1 cellular context compared by ENCODE assay signal in the genomic region with DNA sequence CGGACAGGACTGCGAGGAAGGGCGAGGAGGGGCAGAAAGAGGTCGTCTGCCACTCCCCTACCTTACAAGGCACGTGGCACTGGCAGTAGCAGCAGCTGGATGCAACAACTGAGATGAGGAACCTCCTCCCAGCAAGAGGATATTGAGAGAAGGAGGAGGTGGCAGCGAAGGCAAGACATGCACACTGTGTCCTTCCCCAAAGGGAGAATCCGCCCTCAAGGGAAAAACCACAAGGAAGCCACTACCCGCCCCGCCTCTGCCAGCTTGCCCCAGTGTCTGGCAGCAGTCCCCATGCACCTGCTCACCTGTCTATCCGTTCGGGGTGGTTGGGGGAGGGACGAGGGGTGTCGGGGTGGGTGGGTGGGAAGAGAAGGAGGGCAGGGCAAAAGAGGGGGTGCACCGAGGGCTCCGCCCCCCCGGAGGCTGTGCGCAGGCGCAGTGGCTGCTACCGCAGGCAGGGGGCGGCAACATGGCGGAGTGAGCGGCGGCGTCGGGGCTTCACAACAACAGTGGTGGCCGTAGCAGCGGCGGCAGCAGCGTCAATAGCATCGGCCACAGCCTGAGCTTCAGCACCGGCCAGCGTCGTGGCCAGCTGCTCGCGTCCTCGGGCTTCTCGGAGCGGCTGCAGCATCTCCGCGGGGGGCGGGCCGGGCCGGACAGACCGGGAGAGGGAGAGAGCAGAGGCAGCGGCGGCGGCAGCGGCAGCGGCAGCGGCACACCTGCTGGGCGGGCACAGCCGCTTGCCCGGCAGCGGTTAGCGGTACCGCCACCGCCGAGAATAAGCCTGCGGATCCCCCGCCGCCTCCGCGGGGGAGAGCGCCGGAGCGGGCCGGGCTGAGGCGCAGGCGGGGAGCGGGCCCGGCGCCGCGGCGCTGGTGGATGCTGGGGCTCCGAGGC.
TF ChIP-seq lines count a peak whose summit lies in the region.

A gene with protein sequence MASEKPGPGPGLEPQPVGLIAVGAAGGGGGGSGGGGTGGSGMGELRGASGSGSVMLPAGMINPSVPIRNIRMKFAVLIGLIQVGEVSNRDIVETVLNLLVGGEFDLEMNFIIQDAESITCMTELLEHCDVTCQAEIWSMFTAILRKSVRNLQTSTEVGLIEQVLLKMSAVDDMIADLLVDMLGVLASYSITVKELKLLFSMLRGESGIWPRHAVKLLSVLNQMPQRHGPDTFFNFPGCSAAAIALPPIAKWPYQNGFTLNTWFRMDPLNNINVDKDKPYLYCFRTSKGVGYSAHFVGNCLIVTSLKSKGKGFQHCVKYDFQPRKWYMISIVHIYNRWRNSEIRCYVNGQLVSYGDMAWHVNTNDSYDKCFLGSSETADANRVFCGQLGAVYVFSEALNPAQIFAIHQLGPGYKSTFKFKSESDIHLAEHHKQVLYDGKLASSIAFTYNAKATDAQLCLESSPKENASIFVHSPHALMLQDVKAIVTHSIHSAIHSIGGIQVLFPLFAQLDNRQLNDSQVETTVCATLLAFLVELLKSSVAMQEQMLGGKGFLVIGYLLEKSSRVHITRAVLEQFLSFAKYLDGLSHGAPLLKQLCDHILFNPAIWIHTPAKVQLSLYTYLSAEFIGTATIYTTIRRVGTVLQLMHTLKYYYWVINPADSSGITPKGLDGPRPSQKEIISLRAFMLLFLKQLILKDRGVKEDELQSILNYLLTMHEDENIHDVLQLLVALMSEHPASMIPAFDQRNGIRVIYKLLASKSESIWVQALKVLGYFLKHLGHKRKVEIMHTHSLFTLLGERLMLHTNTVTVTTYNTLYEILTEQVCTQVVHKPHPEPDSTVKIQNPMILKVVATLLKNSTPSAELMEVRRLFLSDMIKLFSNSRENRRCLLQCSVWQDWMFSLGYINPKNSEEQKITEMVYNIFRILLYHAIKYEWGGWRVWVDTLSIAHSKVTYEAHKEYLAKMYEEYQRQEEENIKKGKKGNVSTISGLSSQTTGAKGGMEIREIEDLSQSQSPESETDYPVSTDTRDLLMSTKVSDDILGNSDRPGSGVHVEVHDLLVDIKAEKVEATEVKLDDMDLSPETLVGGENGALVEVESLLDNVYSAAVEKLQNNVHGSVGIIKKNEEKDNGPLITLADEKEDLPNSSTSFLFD (N-terminal part only) (plus strand): TSS at position 436 of the 897 bp plus-strand sequence. CDS start 551 bp downstream, outside the sequence.

TF ChIP-seq in HepG2, 621 proteins besides CTCF, POLR2A, EP300 and RAD21 (continued from another document and continues in another):
- TF ChIP-seq, protein P1, sequence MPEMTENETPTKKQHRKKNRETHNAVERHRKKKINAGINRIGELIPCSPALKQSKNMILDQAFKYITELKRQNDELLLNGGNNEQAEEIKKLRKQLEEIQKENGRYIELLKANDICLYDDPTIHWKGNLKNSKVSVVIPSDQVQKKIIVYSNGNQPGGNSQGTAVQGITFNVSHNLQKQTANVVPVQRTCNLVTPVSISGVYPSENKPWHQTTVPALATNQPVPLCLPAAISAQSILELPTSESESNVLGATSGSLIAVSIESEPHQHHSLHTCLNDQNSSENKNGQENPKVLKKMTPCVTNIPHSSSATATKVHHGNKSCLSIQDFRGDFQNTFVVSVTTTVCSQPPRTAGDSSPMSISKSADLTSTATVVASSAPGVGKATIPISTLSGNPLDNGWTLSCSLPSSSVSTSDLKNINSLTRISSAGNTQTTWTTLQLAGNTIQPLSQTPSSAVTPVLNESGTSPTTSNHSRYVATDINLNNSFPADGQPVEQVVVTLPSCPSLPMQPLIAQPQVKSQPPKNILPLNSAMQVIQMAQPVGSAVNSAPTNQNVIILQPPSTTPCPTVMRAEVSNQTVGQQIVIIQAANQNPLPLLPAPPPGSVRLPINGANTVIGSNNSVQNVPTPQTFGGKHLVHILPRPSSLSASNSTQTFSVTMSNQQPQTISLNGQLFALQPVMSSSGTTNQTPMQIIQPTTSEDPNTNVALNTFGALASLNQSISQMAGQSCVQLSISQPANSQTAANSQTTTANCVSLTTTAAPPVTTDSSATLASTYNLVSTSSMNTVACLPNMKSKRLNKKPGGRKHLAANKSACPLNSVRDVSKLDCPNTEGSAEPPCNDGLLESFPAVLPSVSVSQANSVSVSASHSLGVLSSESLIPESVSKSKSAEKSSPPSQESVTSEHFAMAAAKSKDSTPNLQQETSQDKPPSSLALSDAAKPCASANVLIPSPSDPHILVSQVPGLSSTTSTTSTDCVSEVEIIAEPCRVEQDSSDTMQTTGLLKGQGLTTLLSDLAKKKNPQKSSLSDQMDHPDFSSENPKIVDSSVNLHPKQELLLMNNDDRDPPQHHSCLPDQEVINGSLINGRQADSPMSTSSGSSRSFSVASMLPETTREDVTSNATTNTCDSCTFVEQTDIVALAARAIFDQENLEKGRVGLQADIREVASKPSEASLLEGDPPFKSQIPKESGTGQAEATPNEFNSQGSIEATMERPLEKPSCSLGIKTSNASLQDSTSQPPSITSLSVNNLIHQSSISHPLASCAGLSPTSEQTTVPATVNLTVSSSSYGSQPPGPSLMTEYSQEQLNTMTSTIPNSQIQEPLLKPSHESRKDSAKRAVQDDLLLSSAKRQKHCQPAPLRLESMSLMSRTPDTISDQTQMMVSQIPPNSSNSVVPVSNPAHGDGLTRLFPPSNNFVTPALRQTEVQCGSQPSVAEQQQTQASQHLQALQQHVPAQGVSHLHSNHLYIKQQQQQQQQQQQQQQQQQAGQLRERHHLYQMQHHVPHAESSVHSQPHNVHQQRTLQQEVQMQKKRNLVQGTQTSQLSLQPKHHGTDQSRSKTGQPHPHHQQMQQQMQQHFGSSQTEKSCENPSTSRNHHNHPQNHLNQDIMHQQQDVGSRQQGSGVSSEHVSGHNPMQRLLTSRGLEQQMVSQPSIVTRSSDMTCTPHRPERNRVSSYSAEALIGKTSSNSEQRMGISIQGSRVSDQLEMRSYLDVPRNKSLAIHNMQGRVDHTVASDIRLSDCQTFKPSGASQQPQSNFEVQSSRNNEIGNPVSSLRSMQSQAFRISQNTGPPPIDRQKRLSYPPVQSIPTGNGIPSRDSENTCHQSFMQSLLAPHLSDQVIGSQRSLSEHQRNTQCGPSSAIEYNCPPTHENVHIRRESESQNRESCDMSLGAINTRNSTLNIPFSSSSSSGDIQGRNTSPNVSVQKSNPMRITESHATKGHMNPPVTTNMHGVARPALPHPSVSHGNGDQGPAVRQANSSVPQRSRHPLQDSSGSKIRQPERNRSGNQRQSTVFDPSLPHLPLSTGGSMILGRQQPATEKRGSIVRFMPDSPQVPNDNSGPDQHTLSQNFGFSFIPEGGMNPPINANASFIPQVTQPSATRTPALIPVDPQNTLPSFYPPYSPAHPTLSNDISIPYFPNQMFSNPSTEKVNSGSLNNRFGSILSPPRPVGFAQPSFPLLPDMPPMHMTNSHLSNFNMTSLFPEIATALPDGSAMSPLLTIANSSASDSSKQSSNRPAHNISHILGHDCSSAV (CRISPR knock-in tag; IDR thresholded peaks at IDR 0.05; ENCODE audit: borderline replicate concordance), result no peak
- TF ChIP-seq DPF2 (CRISPR knock-in tag; IDR thresholded peaks at IDR 0.05; ENCODE audit: borderline replicate concordance, low read depth) (no peak), NFIB (CRISPR knock-in tag; IDR thresholded peaks at IDR 0.05; ENCODE audit: borderline replicate concordance) (no peak), ZNF614 (CRISPR knock-in tag; IDR thresholded peaks at IDR 0.05; ENCODE audit: borderline replicate concordance) (no peak), ZNF530 (CRISPR knock-in tag; IDR thresholded peaks at IDR 0.05; ENCODE audit: low read depth) (no peak), TCF7L2 (IDR thresholded peaks at IDR 0.05; ENCODE audit: low read depth, low read length) (no peak), ZNF878 (CRISPR knock-in tag; IDR thresholded peaks at IDR 0.05) (no peak), MEF2D (CRISPR knock-in tag; IDR thresholded peaks at IDR 0.05) (no peak), CC2D1A (CRISPR knock-in tag; IDR thresholded peaks at IDR 0.05) (no peak), EEA1 (CRISPR knock-in tag; IDR thresholded peaks at IDR 0.05; ENCODE audit: borderline replicate concordance) (peak; percentile 52; the same call in 1 of the 2 replicates), ZNF569 (CRISPR knock-in tag; IDR thresholded peaks at IDR 0.05; ENCODE audit: borderline replicate concordance) (no peak), ZNF7 (CRISPR knock-in tag; IDR thresholded peaks at IDR 0.05) (no peak), NR2F1 (CRISPR knock-in tag; IDR thresholded peaks at IDR 0.05) (no peak), REL (CRISPR knock-in tag; conservative IDR thresholded peaks at IDR 0.05) (no peak), RFX1 (IDR thresholded peaks at IDR 0.05) (no peak), CHCHD3 (CRISPR knock-in tag; IDR thresholded peaks at IDR 0.05) (no peak), MAFG (CRISPR knock-in tag; IDR thresholded peaks at IDR 0.05) (no peak), ZNF121 (CRISPR knock-in tag; IDR thresholded peaks at IDR 0.05) (no peak)
- TF ChIP-seq, protein P2, sequence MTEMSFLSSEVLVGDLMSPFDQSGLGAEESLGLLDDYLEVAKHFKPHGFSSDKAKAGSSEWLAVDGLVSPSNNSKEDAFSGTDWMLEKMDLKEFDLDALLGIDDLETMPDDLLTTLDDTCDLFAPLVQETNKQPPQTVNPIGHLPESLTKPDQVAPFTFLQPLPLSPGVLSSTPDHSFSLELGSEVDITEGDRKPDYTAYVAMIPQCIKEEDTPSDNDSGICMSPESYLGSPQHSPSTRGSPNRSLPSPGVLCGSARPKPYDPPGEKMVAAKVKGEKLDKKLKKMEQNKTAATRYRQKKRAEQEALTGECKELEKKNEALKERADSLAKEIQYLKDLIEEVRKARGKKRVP (CRISPR knock-in tag; IDR thresholded peaks at IDR 0.05), result no peak
- TF ChIP-seq, protein P3, sequence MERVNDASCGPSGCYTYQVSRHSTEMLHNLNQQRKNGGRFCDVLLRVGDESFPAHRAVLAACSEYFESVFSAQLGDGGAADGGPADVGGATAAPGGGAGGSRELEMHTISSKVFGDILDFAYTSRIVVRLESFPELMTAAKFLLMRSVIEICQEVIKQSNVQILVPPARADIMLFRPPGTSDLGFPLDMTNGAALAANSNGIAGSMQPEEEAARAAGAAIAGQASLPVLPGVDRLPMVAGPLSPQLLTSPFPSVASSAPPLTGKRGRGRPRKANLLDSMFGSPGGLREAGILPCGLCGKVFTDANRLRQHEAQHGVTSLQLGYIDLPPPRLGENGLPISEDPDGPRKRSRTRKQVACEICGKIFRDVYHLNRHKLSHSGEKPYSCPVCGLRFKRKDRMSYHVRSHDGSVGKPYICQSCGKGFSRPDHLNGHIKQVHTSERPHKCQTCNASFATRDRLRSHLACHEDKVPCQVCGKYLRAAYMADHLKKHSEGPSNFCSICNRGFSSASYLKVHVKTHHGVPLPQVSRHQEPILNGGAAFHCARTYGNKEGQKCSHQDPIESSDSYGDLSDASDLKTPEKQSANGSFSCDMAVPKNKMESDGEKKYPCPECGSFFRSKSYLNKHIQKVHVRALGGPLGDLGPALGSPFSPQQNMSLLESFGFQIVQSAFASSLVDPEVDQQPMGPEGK (CRISPR knock-in tag; IDR thresholded peaks at IDR 0.05), result peak; percentile 66
- TF ChIP-seq, protein P4, sequence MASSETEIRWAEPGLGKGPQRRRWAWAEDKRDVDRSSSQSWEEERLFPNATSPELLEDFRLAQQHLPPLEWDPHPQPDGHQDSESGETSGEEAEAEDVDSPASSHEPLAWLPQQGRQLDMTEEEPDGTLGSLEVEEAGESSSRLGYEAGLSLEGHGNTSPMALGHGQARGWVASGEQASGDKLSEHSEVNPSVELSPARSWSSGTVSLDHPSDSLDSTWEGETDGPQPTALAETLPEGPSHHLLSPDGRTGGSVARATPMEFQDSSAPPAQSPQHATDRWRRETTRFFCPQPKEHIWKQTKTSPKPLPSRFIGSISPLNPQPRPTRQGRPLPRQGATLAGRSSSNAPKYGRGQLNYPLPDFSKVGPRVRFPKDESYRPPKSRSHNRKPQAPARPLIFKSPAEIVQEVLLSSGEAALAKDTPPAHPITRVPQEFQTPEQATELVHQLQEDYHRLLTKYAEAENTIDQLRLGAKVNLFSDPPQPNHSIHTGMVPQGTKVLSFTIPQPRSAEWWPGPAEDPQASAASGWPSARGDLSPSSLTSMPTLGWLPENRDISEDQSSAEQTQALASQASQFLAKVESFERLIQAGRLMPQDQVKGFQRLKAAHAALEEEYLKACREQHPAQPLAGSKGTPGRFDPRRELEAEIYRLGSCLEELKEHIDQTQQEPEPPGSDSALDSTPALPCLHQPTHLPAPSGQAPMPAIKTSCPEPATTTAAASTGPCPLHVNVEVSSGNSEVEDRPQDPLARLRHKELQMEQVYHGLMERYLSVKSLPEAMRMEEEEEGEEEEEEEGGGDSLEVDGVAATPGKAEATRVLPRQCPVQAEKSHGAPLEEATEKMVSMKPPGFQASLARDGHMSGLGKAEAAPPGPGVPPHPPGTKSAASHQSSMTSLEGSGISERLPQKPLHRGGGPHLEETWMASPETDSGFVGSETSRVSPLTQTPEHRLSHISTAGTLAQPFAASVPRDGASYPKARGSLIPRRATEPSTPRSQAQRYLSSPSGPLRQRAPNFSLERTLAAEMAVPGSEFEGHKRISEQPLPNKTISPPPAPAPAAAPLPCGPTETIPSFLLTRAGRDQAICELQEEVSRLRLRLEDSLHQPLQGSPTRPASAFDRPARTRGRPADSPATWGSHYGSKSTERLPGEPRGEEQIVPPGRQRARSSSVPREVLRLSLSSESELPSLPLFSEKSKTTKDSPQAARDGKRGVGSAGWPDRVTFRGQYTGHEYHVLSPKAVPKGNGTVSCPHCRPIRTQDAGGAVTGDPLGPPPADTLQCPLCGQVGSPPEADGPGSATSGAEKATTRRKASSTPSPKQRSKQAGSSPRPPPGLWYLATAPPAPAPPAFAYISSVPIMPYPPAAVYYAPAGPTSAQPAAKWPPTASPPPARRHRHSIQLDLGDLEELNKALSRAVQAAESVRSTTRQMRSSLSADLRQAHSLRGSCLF (CRISPR knock-in tag; IDR thresholded peaks at IDR 0.05; ENCODE audit: borderline replicate concordance), result no peak
- TF ChIP-seq, protein P5, sequence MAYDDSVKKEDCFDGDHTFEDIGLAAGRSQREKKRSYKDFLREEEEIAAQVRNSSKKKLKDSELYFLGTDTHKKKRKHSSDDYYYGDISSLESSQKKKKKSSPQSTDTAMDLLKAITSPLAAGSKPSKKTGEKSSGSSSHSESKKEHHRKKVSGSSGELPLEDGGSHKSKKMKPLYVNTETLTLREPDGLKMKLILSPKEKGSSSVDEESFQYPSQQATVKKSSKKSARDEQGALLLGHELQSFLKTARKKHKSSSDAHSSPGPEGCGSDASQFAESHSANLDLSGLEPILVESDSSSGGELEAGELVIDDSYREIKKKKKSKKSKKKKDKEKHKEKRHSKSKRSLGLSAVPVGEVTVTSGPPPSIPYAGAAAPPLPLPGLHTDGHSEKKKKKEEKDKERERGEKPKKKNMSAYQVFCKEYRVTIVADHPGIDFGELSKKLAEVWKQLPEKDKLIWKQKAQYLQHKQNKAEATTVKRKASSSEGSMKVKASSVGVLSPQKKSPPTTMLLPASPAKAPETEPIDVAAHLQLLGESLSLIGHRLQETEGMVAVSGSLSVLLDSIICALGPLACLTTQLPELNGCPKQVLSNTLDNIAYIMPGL (CRISPR knock-in tag; IDR thresholded peaks at IDR 0.05; ENCODE audit: borderline replicate concordance in 1 of 2, low read depth in 1 of 2), result peak; percentile 43 to 59; a peak in 2 of 4 replicates
- TF ChIP-seq, protein P6, sequence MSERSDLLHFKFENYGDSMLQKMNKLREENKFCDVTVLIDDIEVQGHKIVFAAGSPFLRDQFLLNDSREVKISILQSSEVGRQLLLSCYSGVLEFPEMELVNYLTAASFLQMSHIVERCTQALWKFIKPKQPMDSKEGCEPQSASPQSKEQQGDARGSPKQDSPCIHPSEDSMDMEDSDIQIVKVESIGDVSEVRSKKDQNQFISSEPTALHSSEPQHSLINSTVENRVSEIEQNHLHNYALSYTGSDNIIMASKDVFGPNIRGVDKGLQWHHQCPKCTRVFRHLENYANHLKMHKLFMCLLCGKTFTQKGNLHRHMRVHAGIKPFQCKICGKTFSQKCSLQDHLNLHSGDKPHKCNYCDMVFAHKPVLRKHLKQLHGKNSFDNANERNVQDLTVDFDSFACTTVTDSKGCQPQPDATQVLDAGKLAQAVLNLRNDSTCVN (CRISPR knock-in tag; IDR thresholded peaks at IDR 0.05; ENCODE audit: borderline replicate concordance), result no peak
